In genomic region chr7:137942459-137943115, GRCh38 we compare ENCODE assay signal across 1 cellular context.
TF ChIP-seq lines count a peak whose summit lies in the region.

No MANE protein-coding gene starts in this region.

TF ChIP-seq in GM23338, 12 proteins besides CTCF, POLR2A, EP300 and RAD21 (continued from another document):
- TF ChIP-seq ZNF462 (CRISPR knock-in tag; IDR thresholded peaks at IDR 0.05) (no peak), EZH2phosphoT487 (IDR thresholded peaks at IDR 0.05; ENCODE audit: unreplicated experiment) (no peak), ETS1 (IDR thresholded peaks at IDR 0.05) (no peak), POLR2AphosphoS5 (IDR thresholded peaks at IDR 0.05; ENCODE audit: low read depth) (no peak), NANOG (IDR thresholded peaks at IDR 0.05; ENCODE audit: borderline replicate concordance) (no peak), JUNB (IDR thresholded peaks at IDR 0.05; ENCODE audit: unreplicated experiment) (no peak)
